In genomic region chr4:90317785-90318184, GRCh38 we compare ENCODE assay signal across 11 cellular contexts.
DNase-seq lines count a peak whose midpoint lies in the region; ATAC-seq and TF ChIP-seq lines count a peak whose summit lies in the region.
"Had no signal": no experiment of that assay in that cellular context is flagged by ENCODE, and none has a peak within 500 bp of the region (broad histone marks: within the 10 kb centered on the region; RNA-seq: fewer than 3 reads in every experiment).

No MANE protein-coding gene starts in this region.

- no peaks in the 10 kb centered on the region for H3K9me3 Mint-ChIP-seq in activated CD4-positive, alpha-beta T cell treated with anti-CD3 and anti-CD28 coated beads for 36 hours (ENCODE audit: low read depth)

- H3K4me1 Mint-ChIP-seq in activated CD4-positive, alpha-beta T cell treated with anti-CD3 and anti-CD28 coated beads for 36 hours, result no peaks in the 10 kb centered on the region

- no peaks in the 10 kb centered on the region for H3K27me3 Mint-ChIP-seq in activated CD4-positive, alpha-beta T cell treated with anti-CD3 and anti-CD28 coated beads for 36 hours

- intact Hi-C loops in sciatic nerve (cut with DNase I), result no loop called here
- intact Hi-C loops in activated CD4-positive, alpha-beta T cell treated with anti-CD3 and anti-CD28 coated beads for 36 hours (cut with DNase I, micrococcal nuclease), result no loop called here

- ATAC-seq in SK-N-SH treated with all-trans-retinoic acid at 6 μM for 48 hours (peak; percentile 90), sciatic nerve (peak; percentile 92), HG02588 (IDR thresholded peaks at IDR 0.05; ENCODE audit: unreplicated experiment) (no peak)
- no peak for ATAC-seq in activated CD4-positive, alpha-beta T cell treated with anti-CD3 and anti-CD28 coated beads for 36 hours

- no peak overlapping the region for H3K27ac Mint-ChIP-seq in activated CD4-positive, alpha-beta T cell treated with anti-CD3 and anti-CD28 coated beads for 36 hours

- POLR2A ChIA-PET in activated CD4-positive, alpha-beta T cell treated with anti-CD3 and anti-CD28 coated beads for 36 hours (lab: Charles Lee), result no interaction called here

- no peak overlapping the region for H3K4me3 Mint-ChIP-seq in activated CD4-positive, alpha-beta T cell treated with anti-CD3 and anti-CD28 coated beads for 36 hours

- CTCF ChIA-PET in activated CD4-positive, alpha-beta T cell treated with anti-CD3 and anti-CD28 coated beads for 36 hours (lab: Charles Lee), result no interaction called here

- DNase-seq in HCEC 1CT (peak; percentile 86), fibroblast of the conjunctiva (ENCODE audit: low read depth) (peak; percentile 92), sciatic nerve (ENCODE audit: low spot score) (no peak), D341Med (ENCODE audit: low spot score) (no peak)
- DNase-seq in activated CD4-positive, alpha-beta T cell treated with anti-CD3 and anti-CD28 coated beads for 36 hours, result no peak
- DNase-seq in stimulated activated CD4-positive, alpha-beta T cell treated with anti-CD3 and anti-CD28 coated beads, Interleukin-4, amount 100 ng/mL, for 24 hours, result no peak
- DNase-seq: activated naive CD4-positive, alpha-beta T cell; NCI-H1436 treated with DMSO at 0.1 percent for 48 hours; substantia nigra had no signal

- H3K36me3 Mint-ChIP-seq in activated CD4-positive, alpha-beta T cell treated with anti-CD3 and anti-CD28 coated beads for 36 hours (ENCODE audit: low read depth), result no peaks in the 10 kb centered on the region

TF ChIP-seq in SK-N-SH treated with all-trans-retinoic acid at 6 μM for 48 hours, 23 proteins besides CTCF, POLR2A, EP300 and RAD21:
- no peak for TF ChIP-seq ZNF8 (CRISPR knock-in tag; IDR thresholded peaks at IDR 0.05)
- no peak for TF ChIP-seq CSRNP3 (CRISPR knock-in tag; IDR thresholded peaks at IDR 0.05)
- no peak for TF ChIP-seq GLIS3 (CRISPR knock-in tag; IDR thresholded peaks at IDR 0.05)
- TF ChIP-seq ISL1 (CRISPR knock-in tag; IDR thresholded peaks at IDR 0.05), result peak; percentile 88

Comparison
In these comparisons a context has a peak if more than half of its experiments do, and no peak if none do; other contexts are left out.
1. DNase-seq: peak in HCEC 1CT (single experiment) and fibroblast of the conjunctiva (single experiment); none in sciatic nerve (single experiment), D341Med (single experiment), activated CD4-positive, alpha-beta T cell treated with anti-CD3 and anti-CD28 coated beads for 36 hours (single experiment) and stimulated activated CD4-positive, alpha-beta T cell treated with anti-CD3 and anti-CD28 coated beads, Interleukin-4, amount 100 ng/mL, for 24 hours (single experiment).
2. ATAC-seq: peak in SK-N-SH treated with all-trans-retinoic acid at 6 μM for 48 hours (single experiment) and sciatic nerve (single experiment); none in activated CD4-positive, alpha-beta T cell treated with anti-CD3 and anti-CD28 coated beads for 36 hours (single experiment) and HG02588 (single experiment).